Comparison of ENCODE assay signal across 17 cellular contexts in genomic region chr7:24885305-24885704, GRCh38.
DNase-seq lines count a peak whose midpoint lies in the region; ATAC-seq and TF ChIP-seq lines count a peak whose summit lies in the region.
"Had no signal": no experiment of that assay in that cellular context is flagged by ENCODE, and none has a peak within 500 bp of the region (broad histone marks: within the 10 kb centered on the region; RNA-seq: fewer than 3 reads in every experiment).

No MANE protein-coding gene starts in this region.

- H3K9me3 ChIP-seq in upper lobe of right lung: no peaks in the 10 kb centered on the region
- H3K9me3 ChIP-seq: adrenal gland, right lobe of liver, tibial artery had no signal

- no peaks in the 10 kb centered on the region for H3K27me3 Mint-ChIP-seq in activated naive CD8-positive, alpha-beta T cell
- H3K27me3 Mint-ChIP-seq in activated naive CD8-positive, alpha-beta T cell treated with anti-CD3 and anti-CD28 coated beads for 36 hours: no peaks in the 10 kb centered on the region
- no peaks in the 10 kb centered on the region for H3K27me3 Mint-ChIP-seq in activated naive CD4-positive, alpha-beta T cell treated with anti-CD3 and anti-CD28 coated beads for 36 hours (ENCODE audit: low read depth)
- H3K27me3 Mint-ChIP-seq: memory B cell had no signal

- no peaks in the 10 kb centered on the region for H3K36me3 ChIP-seq in upper lobe of right lung
- H3K36me3 ChIP-seq: adrenal gland, right lobe of liver, tibial artery had no signal

- no peak for DNase-seq in activated naive CD8-positive, alpha-beta T cell treated with anti-CD3 and anti-CD28 coated beads for 36 hours
- peak; percentile 61 for DNase-seq in NCI-H345 (lab: John Stamatoyannopoulos, UW)
- peak; percentile 43 for DNase-seq in choroid plexus epithelial cell (ENCODE audit: low read depth)
- DNase-seq in upper lobe of right lung: no peak
- no peak for DNase-seq in CD1c-positive myeloid dendritic cell (ENCODE audit: extremely low spot score)
- DNase-seq in activated naive CD4-positive, alpha-beta T cell treated with anti-CD3 and anti-CD28 coated beads for 36 hours: no peak
- DNase-seq: activated T-cell treated with anti-CD3 and anti-CD28 coated beads, Interleukin-2, amount 50 U/mL, for 1 hour; adrenal gland; Calu3; erythroblast; NCI-H526 treated with DMSO at 0.1 percent for 48 hours; right lobe of liver; T-helper 2 cell; tibial artery had no signal

- intact Hi-C loops in upper lobe of right lung (cut with DNase I): no loop called here
- intact Hi-C loops in activated naive CD4-positive, alpha-beta T cell treated with anti-CD3 and anti-CD28 coated beads for 36 hours (cut with micrococcal nuclease): no loop called here

- H3K27me3 ChIP-seq in upper lobe of right lung: no peaks in the 10 kb centered on the region
- H3K27me3 ChIP-seq: adrenal gland, right lobe of liver, tibial artery had no signal

- H3K4me1 Mint-ChIP-seq in activated naive CD8-positive, alpha-beta T cell (ENCODE audit: low read depth): peaks cover 42% of the 10 kb centered on the region
- peaks cover 34% of the 10 kb centered on the region for H3K4me1 Mint-ChIP-seq in activated naive CD8-positive, alpha-beta T cell treated with anti-CD3 and anti-CD28 coated beads for 36 hours
- peaks cover 62% of the 10 kb centered on the region for H3K4me1 Mint-ChIP-seq in activated naive CD4-positive, alpha-beta T cell treated with anti-CD3 and anti-CD28 coated beads for 36 hours (ENCODE audit: low read depth)

- H3K27ac Mint-ChIP-seq in activated naive CD8-positive, alpha-beta T cell: no peak overlapping the region
- no peak overlapping the region for H3K27ac Mint-ChIP-seq in activated naive CD8-positive, alpha-beta T cell treated with anti-CD3 and anti-CD28 coated beads for 36 hours
- H3K27ac Mint-ChIP-seq in activated naive CD4-positive, alpha-beta T cell treated with anti-CD3 and anti-CD28 coated beads for 36 hours: no peak overlapping the region
- H3K27ac Mint-ChIP-seq: memory B cell had no signal

- H3K27ac ChIP-seq in upper lobe of right lung: no peak overlapping the region
- H3K27ac ChIP-seq: adrenal gland, right lobe of liver, tibial artery had no signal

- peaks cover 29% of the 10 kb centered on the region for H3K36me3 Mint-ChIP-seq in activated naive CD8-positive, alpha-beta T cell
- H3K36me3 Mint-ChIP-seq in activated naive CD8-positive, alpha-beta T cell treated with anti-CD3 and anti-CD28 coated beads for 36 hours: peaks cover 60% of the 10 kb centered on the region
- peaks cover 23% of the 10 kb centered on the region for H3K36me3 Mint-ChIP-seq in activated naive CD4-positive, alpha-beta T cell treated with anti-CD3 and anti-CD28 coated beads for 36 hours (ENCODE audit: low read depth)

- no peaks in the 10 kb centered on the region for H3K9me3 Mint-ChIP-seq in activated naive CD8-positive, alpha-beta T cell (ENCODE audit: low read depth)
- H3K9me3 Mint-ChIP-seq in activated naive CD8-positive, alpha-beta T cell treated with anti-CD3 and anti-CD28 coated beads for 36 hours: no peaks in the 10 kb centered on the region
- H3K9me3 Mint-ChIP-seq in activated naive CD4-positive, alpha-beta T cell treated with anti-CD3 and anti-CD28 coated beads for 36 hours: no peaks in the 10 kb centered on the region
- H3K9me3 Mint-ChIP-seq: memory B cell had no signal

- TF ChIP-seq CTCF in choroid plexus epithelial cell (conservative IDR thresholded peaks at IDR 0.05; ENCODE audit: low read depth, low read length) (no peak), upper lobe of right lung (IDR thresholded peaks at IDR 0.05) (no peak)

- no peaks in the 10 kb centered on the region for H3K4me1 ChIP-seq in upper lobe of right lung
- H3K4me1 ChIP-seq: adrenal gland, right lobe of liver had no signal

- H3K4me3 Mint-ChIP-seq in activated naive CD8-positive, alpha-beta T cell: peak overlapping the region; percentile 20
- no peak overlapping the region for H3K4me3 Mint-ChIP-seq in activated naive CD8-positive, alpha-beta T cell treated with anti-CD3 and anti-CD28 coated beads for 36 hours
- H3K4me3 Mint-ChIP-seq in activated naive CD4-positive, alpha-beta T cell treated with anti-CD3 and anti-CD28 coated beads for 36 hours: no peak overlapping the region
- H3K4me3 Mint-ChIP-seq: memory B cell had no signal

- no peak overlapping the region for H3K4me3 ChIP-seq in choroid plexus epithelial cell (ENCODE audit: low read depth, low read length)
- H3K4me3 ChIP-seq in upper lobe of right lung: no peak overlapping the region
- H3K4me3 ChIP-seq: adrenal gland, right lobe of liver, tibial artery had no signal

- ATAC-seq in upper lobe of right lung (peak; percentile 85), GM21381 (IDR thresholded peaks at IDR 0.05; ENCODE audit: unreplicated experiment) (no peak)

- CTCF ChIA-PET in activated naive CD4-positive, alpha-beta T cell treated with anti-CD3 and anti-CD28 coated beads for 36 hours (lab: Charles Lee): interaction anchor here (0.9 to 1.1 kb wide), 2 partner anchors 94 to 213 kb away, joined by 3 read pairs; no protein-coding TSS in a partner anchor

Comparison
In these comparisons a context has a peak if more than half of its experiments do, and no peak if none do; other contexts are left out.
1. DNase-seq: peak in NCI-H345 (single experiment) and choroid plexus epithelial cell (single experiment); none in activated naive CD8-positive, alpha-beta T cell treated with anti-CD3 and anti-CD28 coated beads for 36 hours (single experiment), upper lobe of right lung (single experiment), CD1c-positive myeloid dendritic cell (single experiment) and activated naive CD4-positive, alpha-beta T cell treated with anti-CD3 and anti-CD28 coated beads for 36 hours (single experiment).